In the genomic region with DNA sequence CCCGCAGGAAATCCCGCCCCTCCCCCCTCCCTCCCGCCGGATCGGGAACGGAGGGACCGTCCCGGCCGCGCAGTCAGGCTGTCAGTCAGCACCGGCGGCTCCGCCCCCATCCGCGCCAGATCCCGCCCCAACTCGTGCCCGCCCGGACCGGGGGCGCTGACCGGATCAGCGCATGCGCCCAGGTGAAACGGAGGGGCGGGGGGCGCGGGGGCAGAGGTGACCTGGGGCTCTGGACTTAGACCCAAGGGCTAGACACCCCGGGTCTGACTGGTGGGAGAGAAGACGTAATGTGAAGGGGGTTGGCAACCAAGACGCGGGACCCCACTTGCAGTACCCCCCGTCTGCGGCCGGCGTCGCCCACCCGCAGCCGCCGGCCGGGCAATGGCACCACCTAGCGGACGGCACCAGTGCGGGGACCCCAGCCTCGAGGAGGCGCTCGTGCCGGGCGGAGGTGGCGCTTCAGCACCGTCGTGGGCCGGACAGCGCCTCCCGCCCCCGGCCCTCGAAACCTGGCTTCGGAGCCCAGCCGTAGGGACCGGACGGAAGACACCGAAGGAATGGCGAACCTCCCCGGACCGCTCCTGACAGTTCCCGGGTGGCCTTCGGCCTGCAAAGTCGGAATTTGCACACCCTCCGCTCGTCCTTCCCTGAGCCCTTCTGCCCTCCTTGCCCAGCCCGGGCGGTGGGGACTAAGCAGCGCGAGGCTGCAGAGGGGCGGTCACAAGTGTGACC, we compare ENCODE assay signal across 1 cellular context.
A peak's percentile ranks its signal among the peaks of the same experiment; 100 is the strongest.
TF ChIP-seq lines count a peak whose summit lies in the region.

A gene with protein sequence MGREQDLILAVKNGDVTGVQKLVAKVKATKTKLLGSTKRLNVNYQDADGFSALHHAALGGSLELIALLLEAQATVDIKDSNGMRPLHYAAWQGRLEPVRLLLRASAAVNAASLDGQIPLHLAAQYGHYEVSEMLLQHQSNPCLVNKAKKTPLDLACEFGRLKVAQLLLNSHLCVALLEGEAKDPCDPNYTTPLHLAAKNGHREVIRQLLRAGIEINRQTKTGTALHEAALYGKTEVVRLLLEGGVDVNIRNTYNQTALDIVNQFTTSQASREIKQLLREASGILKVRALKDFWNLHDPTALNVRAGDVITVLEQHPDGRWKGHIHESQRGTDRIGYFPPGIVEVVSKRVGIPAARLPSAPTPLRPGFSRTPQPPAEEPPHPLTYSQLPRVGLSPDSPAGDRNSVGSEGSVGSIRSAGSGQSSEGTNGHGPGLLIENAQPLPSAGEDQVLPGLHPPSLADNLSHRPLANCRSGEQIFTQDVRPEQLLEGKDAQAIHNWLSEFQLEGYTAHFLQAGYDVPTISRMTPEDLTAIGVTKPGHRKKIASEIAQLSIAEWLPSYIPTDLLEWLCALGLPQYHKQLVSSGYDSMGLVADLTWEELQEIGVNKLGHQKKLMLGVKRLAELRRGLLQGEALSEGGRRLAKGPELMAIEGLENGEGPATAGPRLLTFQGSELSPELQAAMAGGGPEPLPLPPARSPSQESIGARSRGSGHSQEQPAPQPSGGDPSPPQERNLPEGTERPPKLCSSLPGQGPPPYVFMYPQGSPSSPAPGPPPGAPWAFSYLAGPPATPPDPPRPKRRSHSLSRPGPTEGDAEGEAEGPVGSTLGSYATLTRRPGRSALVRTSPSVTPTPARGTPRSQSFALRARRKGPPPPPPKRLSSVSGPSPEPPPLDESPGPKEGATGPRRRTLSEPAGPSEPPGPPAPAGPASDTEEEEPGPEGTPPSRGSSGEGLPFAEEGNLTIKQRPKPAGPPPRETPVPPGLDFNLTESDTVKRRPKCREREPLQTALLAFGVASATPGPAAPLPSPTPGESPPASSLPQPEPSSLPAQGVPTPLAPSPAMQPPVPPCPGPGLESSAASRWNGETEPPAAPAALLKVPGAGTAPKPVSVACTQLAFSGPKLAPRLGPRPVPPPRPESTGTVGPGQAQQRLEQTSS (N-terminal part only) (minus strand): TSS at position 15 of the 732 bp plus-strand sequence. CDS start 1,733 bp downstream, outside the sequence.

TF ChIP-seq in HepG2, 621 proteins besides CTCF, POLR2A, EP300 and RAD21 (continued from another document and continues in another):
- TF ChIP-seq, protein P1, sequence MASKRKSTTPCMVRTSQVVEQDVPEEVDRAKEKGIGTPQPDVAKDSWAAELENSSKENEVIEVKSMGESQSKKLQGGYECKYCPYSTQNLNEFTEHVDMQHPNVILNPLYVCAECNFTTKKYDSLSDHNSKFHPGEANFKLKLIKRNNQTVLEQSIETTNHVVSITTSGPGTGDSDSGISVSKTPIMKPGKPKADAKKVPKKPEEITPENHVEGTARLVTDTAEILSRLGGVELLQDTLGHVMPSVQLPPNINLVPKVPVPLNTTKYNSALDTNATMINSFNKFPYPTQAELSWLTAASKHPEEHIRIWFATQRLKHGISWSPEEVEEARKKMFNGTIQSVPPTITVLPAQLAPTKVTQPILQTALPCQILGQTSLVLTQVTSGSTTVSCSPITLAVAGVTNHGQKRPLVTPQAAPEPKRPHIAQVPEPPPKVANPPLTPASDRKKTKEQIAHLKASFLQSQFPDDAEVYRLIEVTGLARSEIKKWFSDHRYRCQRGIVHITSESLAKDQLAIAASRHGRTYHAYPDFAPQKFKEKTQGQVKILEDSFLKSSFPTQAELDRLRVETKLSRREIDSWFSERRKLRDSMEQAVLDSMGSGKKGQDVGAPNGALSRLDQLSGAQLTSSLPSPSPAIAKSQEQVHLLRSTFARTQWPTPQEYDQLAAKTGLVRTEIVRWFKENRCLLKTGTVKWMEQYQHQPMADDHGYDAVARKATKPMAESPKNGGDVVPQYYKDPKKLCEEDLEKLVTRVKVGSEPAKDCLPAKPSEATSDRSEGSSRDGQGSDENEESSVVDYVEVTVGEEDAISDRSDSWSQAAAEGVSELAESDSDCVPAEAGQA (IDR thresholded peaks at IDR 0.05; ENCODE audit: low read depth): no peak
- TF ChIP-seq, protein P1 (CRISPR knock-in tag; IDR thresholded peaks at IDR 0.05; ENCODE audit: borderline replicate concordance): no peak; the same call in 1 of the 2 replicates
- TF ChIP-seq GTF2F1 (IDR thresholded peaks at IDR 0.05; ENCODE audit: low read length) (no peak), PHF8 (CRISPR knock-in tag; IDR thresholded peaks at IDR 0.05) (peak; percentile 71; the same call in 1 of the 2 replicates), ZBTB20 (CRISPR knock-in tag; IDR thresholded peaks at IDR 0.05; ENCODE audit: borderline replicate concordance, low read depth) (peak; percentile 84; the same call in 1 of the 2 replicates), CENPX (CRISPR knock-in tag; IDR thresholded peaks at IDR 0.05) (no peak; the same call in 1 of the 2 replicates), ZNF431 (CRISPR knock-in tag; IDR thresholded peaks at IDR 0.05; ENCODE audit: borderline replicate concordance, low read depth) (peak; percentile 95), PCBP2 (optimal IDR thresholded peaks at IDR 0.05; ENCODE audit: low read depth, low read length, poor library complexity, severe bottlenecking) (no peak), ZNF225 (CRISPR knock-in tag; IDR thresholded peaks at IDR 0.05) (peak; percentile 98), JUN (CRISPR knock-in tag; IDR thresholded peaks at IDR 0.05) (peak; percentile 84; the same call in 1 of the 2 replicates), ZMYM3 (CRISPR knock-in tag; IDR thresholded peaks at IDR 0.05) (no peak; the same call in 1 of the 2 replicates), ZNF605 (CRISPR knock-in tag; IDR thresholded peaks at IDR 0.05) (peak; percentile 91), GLI4 (CRISPR knock-in tag; IDR thresholded peaks at IDR 0.05; ENCODE audit: borderline replicate concordance) (peak; percentile 100; the same call in 1 of the 2 replicates), ZNF34 (CRISPR knock-in tag; IDR thresholded peaks at IDR 0.05; ENCODE audit: borderline replicate concordance) (peak; percentile 94), SMYD3 (CRISPR knock-in tag; IDR thresholded peaks at IDR 0.05) (0 out of 2 replicates have a peak, but pooled peaks have one; percentile 25), DNMT3B (CRISPR knock-in tag; conservative IDR thresholded peaks at IDR 0.05) (peak; percentile 97), JDP2 (CRISPR knock-in tag; IDR thresholded peaks at IDR 0.05; ENCODE audit: borderline replicate concordance) (no peak; the same call in 1 of the 2 replicates), PAF1 (CRISPR knock-in tag; IDR thresholded peaks at IDR 0.05) (no peak), ZNF782 (CRISPR knock-in tag; IDR thresholded peaks at IDR 0.05; ENCODE audit: borderline replicate concordance) (peak; percentile 98), CHD4 (IDR thresholded peaks at IDR 0.05; ENCODE audit: borderline replicate concordance, low read length) (peak; percentile 39; the same call in 1 of the 2 replicates), MYC (CRISPR knock-in tag; IDR thresholded peaks at IDR 0.05; ENCODE audit: borderline replicate concordance) (peak; percentile 42; the same call in 1 of the 2 replicates), FOXA3 (CRISPR knock-in tag; IDR thresholded peaks at IDR 0.05) (peak; percentile 57; the same call in 1 of the 2 replicates)
- TF ChIP-seq, protein P2, sequence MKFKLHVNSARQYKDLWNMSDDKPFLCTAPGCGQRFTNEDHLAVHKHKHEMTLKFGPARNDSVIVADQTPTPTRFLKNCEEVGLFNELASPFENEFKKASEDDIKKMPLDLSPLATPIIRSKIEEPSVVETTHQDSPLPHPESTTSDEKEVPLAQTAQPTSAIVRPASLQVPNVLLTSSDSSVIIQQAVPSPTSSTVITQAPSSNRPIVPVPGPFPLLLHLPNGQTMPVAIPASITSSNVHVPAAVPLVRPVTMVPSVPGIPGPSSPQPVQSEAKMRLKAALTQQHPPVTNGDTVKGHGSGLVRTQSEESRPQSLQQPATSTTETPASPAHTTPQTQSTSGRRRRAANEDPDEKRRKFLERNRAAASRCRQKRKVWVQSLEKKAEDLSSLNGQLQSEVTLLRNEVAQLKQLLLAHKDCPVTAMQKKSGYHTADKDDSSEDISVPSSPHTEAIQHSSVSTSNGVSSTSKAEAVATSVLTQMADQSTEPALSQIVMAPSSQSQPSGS (CRISPR knock-in tag; IDR thresholded peaks at IDR 0.05): peak; percentile 78
- TF ChIP-seq, protein P3, sequence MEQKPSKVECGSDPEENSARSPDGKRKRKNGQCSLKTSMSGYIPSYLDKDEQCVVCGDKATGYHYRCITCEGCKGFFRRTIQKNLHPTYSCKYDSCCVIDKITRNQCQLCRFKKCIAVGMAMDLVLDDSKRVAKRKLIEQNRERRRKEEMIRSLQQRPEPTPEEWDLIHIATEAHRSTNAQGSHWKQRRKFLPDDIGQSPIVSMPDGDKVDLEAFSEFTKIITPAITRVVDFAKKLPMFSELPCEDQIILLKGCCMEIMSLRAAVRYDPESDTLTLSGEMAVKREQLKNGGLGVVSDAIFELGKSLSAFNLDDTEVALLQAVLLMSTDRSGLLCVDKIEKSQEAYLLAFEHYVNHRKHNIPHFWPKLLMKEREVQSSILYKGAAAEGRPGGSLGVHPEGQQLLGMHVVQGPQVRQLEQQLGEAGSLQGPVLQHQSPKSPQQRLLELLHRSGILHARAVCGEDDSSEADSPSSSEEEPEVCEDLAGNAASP (CRISPR knock-in tag; IDR thresholded peaks at IDR 0.05; ENCODE audit: borderline replicate concordance): peak; percentile 82
- TF ChIP-seq, protein P4, sequence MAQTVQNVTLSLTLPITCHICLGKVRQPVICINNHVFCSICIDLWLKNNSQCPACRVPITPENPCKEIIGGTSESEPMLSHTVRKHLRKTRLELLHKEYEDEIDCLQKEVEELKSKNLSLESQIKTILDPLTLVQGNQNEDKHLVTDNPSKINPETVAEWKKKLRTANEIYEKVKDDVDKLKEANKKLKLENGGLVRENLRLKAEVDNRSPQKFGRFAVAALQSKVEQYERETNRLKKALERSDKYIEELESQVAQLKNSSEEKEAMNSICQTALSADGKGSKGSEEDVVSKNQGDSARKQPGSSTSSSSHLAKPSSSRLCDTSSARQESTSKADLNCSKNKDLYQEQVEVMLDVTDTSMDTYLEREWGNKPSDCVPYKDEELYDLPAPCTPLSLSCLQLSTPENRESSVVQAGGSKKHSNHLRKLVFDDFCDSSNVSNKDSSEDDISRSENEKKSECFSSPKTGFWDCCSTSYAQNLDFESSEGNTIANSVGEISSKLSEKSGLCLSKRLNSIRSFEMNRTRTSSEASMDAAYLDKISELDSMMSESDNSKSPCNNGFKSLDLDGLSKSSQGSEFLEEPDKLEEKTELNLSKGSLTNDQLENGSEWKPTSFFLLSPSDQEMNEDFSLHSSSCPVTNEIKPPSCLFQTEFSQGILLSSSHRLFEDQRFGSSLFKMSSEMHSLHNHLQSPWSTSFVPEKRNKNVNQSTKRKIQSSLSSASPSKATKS (CRISPR knock-in tag; IDR thresholded peaks at IDR 0.05): peak; percentile 99; the same call in 1 of the 2 replicates
- TF ChIP-seq, protein P5, sequence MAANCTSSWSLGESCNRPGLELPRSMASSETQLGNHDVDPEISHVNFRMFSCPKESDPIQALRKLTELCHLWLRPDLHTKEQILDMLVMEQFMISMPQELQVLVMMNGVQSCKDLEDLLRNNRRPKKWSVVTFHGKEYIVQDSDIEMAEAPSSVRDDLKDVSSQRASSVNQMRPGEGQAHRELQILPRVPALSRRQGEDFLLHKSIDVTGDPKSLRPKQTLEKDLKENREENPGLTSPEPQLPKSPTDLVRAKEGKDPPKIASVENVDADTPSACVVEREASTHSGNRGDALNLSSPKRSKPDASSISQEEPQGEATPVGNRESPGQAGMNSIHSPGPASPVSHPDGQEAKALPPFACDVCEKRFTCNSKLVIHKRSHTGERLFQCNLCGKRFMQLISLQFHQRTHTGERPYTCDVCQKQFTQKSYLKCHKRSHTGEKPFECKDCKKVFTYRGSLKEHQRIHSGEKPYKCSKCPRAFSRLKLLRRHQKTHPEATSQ (CRISPR knock-in tag; IDR thresholded peaks at IDR 0.05; ENCODE audit: borderline replicate concordance): peak; percentile 18; the same call in 1 of the 2 replicates
- TF ChIP-seq, protein P6, sequence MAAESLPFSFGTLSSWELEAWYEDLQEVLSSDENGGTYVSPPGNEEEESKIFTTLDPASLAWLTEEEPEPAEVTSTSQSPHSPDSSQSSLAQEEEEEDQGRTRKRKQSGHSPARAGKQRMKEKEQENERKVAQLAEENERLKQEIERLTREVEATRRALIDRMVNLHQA (CRISPR knock-in tag; IDR thresholded peaks at IDR 0.05): peak; percentile 87
- TF ChIP-seq, protein P7, sequence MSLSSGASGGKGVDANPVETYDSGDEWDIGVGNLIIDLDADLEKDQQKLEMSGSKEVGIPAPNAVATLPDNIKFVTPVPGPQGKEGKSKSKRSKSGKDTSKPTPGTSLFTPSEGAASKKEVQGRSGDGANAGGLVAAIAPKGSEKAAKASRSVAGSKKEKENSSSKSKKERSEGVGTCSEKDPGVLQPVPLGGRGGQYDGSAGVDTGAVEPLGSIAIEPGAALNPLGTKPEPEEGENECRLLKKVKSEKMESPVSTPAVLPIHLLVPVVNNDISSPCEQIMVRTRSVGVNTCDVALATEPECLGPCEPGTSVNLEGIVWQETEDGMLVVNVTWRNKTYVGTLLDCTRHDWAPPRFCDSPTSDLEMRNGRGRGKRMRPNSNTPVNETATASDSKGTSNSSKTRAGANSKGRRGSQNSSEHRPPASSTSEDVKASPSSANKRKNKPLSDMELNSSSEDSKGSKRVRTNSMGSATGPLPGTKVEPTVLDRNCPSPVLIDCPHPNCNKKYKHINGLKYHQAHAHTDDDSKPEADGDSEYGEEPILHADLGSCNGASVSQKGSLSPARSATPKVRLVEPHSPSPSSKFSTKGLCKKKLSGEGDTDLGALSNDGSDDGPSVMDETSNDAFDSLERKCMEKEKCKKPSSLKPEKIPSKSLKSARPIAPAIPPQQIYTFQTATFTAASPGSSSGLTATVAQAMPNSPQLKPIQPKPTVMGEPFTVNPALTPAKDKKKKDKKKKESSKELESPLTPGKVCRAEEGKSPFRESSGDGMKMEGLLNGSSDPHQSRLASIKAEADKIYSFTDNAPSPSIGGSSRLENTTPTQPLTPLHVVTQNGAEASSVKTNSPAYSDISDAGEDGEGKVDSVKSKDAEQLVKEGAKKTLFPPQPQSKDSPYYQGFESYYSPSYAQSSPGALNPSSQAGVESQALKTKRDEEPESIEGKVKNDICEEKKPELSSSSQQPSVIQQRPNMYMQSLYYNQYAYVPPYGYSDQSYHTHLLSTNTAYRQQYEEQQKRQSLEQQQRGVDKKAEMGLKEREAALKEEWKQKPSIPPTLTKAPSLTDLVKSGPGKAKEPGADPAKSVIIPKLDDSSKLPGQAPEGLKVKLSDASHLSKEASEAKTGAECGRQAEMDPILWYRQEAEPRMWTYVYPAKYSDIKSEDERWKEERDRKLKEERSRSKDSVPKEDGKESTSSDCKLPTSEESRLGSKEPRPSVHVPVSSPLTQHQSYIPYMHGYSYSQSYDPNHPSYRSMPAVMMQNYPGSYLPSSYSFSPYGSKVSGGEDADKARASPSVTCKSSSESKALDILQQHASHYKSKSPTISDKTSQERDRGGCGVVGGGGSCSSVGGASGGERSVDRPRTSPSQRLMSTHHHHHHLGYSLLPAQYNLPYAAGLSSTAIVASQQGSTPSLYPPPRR (CRISPR knock-in tag; IDR thresholded peaks at IDR 0.05; ENCODE audit: borderline replicate concordance): peak; percentile 49
